19 cellular contexts compared by ENCODE assay signal in genomic region chr7:102833343-102833742, GRCh38.
DNase-seq lines count a peak whose midpoint lies in the region; ATAC-seq and TF ChIP-seq lines count a peak whose summit lies in the region.
"Had no signal": no experiment of that assay in that cellular context is flagged by ENCODE, and none has a peak within 500 bp of the region (broad histone marks: within the 10 kb centered on the region; RNA-seq: fewer than 3 reads in every experiment).

No MANE protein-coding gene starts in this region.

- H3K4me3 Mint-ChIP-seq in nephron (no peak overlapping the region), neural progenitor cell (no peak overlapping the region)
- H3K4me3 Mint-ChIP-seq: CD14-positive monocyte; CD4-positive, alpha-beta memory T cell; HFFc6 had no signal

- H3K9ac ChIP-seq in SK-N-SH (no peak overlapping the region), neural progenitor cell (no peak overlapping the region)
- H3K9ac ChIP-seq: BLaER1 had no signal

- ATAC-seq in SK-N-SH treated with all-trans-retinoic acid at 6 μM for 48 hours (no peak), HG03442 (IDR thresholded peaks at IDR 0.05; ENCODE audit: unreplicated experiment) (no peak), HG03439 (IDR thresholded peaks at IDR 0.05; ENCODE audit: unreplicated experiment) (no peak)
- ATAC-seq: HCT116, HepG2 had no signal

- peak overlapping the region in 2 of 3 experiments; percentile 82 to 85 for H3K27ac Mint-ChIP-seq in nephron
- no peak overlapping the region for H3K27ac Mint-ChIP-seq in neural progenitor cell
- H3K27ac Mint-ChIP-seq: HFFc6 had no signal

- H3K36me3 ChIP-seq in SK-N-SH (replicated peaks in 1 of 2; ENCODE audit: control insufficient read depth in 1 of 2, insufficient read depth in 2 of 2, low read length in 1 of 2) (peaks cover 0 to 3% of the 10 kb centered on the region in 2 experiments), neural progenitor cell (no peaks in the 10 kb centered on the region)

- peak overlapping the region; percentile 4; the same call in 1 of the 2 replicates for H3K4me2 ChIP-seq in SK-N-SH
- H3K4me2 ChIP-seq in neural progenitor cell, result no peak overlapping the region
- H3K4me2 ChIP-seq: BLaER1 had no signal

- H3K27me3 ChIP-seq in SK-N-SH (ENCODE audit: insufficient read depth) (no peaks in the 10 kb centered on the region), neural progenitor cell (no peaks in the 10 kb centered on the region)
- H3K27me3 ChIP-seq: BLaER1 had no signal

- TF ChIP-seq RAD21 in SK-N-SH (IDR thresholded peaks at IDR 0.05; ENCODE audit: low read length), result no peak

- DNase-seq in SK-N-SH (no peak), fibroblast of villous mesenchyme (ENCODE audit: low read depth) (peak; percentile 60), neural progenitor cell (ENCODE audit: low spot score) (no peak)
- DNase-seq: 8988T; CD4-positive, alpha-beta memory T cell; DMS153; DMS79; GDM1; GOT3; H7; HFFc6 had no signal

- CTCF ChIA-PET in SK-N-SH (lab: Yijun Ruan, JAX), result interaction anchor here (1.3 to 1.9 kb wide), 2 partner anchors 23 to 229 kb away, joined by 4 read pairs; no protein-coding TSS in a partner anchor

- TF ChIP-seq CTCF in SK-N-SH (IDR thresholded peaks at IDR 0.05) (no peak), fibroblast of villous mesenchyme (IDR thresholded peaks at IDR 0.05; ENCODE audit: insufficient read depth, low read depth, low read length) (no peak), nephron (IDR thresholded peaks at IDR 0.05; ENCODE audit: unreplicated experiment in 3 of 3) (no peak), neural progenitor cell (IDR thresholded peaks at IDR 0.05) (no peak)

- H4K20me1 ChIP-seq in SK-N-SH (ENCODE audit: insufficient read depth), result no peaks in the 10 kb centered on the region
- no peaks in the 10 kb centered on the region for H4K20me1 ChIP-seq in neural progenitor cell (ENCODE audit: low read depth)
- H4K20me1 ChIP-seq: BLaER1 had no signal

- WGBS in SK-N-SH (ENCODE audit: low lambda C conversion rate), result 87% methylated on average over 5 of the region's 5 CpGs

- H3K27ac ChIP-seq in SK-N-SH (ENCODE audit: low read depth in 2 of 2, low read length in 1 of 2) (peak overlapping the region; percentile 71 to 75; a peak in 3 of 4 replicates), neural progenitor cell (no peak overlapping the region)
- H3K27ac ChIP-seq: BLaER1 had no signal

- no peak overlapping the region for H3K4me3 ChIP-seq in SK-N-SH (ENCODE audit: low read depth in 2 of 2, low read length in 1 of 2)
- H3K4me3 ChIP-seq in fibroblast of villous mesenchyme (ENCODE audit: low read depth, low read length), result no peak overlapping the region
- no peak overlapping the region for H3K4me3 ChIP-seq in neural progenitor cell
- H3K4me3 ChIP-seq: BLaER1 had no signal

- no peaks in the 10 kb centered on the region for H3K79me2 ChIP-seq in SK-N-SH (ENCODE audit: insufficient read depth)
- no peaks in the 10 kb centered on the region for H3K79me2 ChIP-seq in neural progenitor cell (ENCODE audit: low read depth)

- no peaks in the 10 kb centered on the region for H3K9me3 Mint-ChIP-seq in nephron
- no peaks in the 10 kb centered on the region for H3K9me3 Mint-ChIP-seq in neural progenitor cell
- H3K9me3 Mint-ChIP-seq: CD4-positive, alpha-beta memory T cell; HFFc6 had no signal

- H3K36me3 Mint-ChIP-seq in nephron (ENCODE audit: low read depth) (peaks cover 26% of the 10 kb centered on the region), neural progenitor cell (peaks cover 8% of the 10 kb centered on the region)

- H3K4me1 ChIP-seq in SK-N-SH (ENCODE audit: control insufficient read depth in 1 of 2, insufficient read depth in 2 of 2, low read depth in 1 of 2, low read length in 1 of 2), result peaks cover 29 to 39% of the 10 kb centered on the region in 2 experiments
- peaks cover 3% of the 10 kb centered on the region for H3K4me1 ChIP-seq in neural progenitor cell
- H3K4me1 ChIP-seq: BLaER1 had no signal

- H2AFZ ChIP-seq in SK-N-SH (ENCODE audit: low read depth), result no peak overlapping the region
- H2AFZ ChIP-seq in neural progenitor cell (replicated peaks), result no peak overlapping the region

- POLR2A ChIA-PET in SK-N-SH (lab: Yijun Ruan, JAX), result no interaction called here

- H3K4me1 Mint-ChIP-seq in nephron (peaks cover 56% of the 10 kb centered on the region), neural progenitor cell (peaks cover 3% of the 10 kb centered on the region)
- H3K4me1 Mint-ChIP-seq: CD14-positive monocyte had no signal

- H3F3A ChIP-seq in SK-N-SH (replicated peaks; ENCODE audit: insufficient read depth) (peaks cover 37% of the 10 kb centered on the region), neural progenitor cell (ENCODE audit: low read depth) (no peaks in the 10 kb centered on the region)

- H3K27me3 Mint-ChIP-seq in nephron (ENCODE audit: low read depth), result no peaks in the 10 kb centered on the region
- peaks cover 4% of the 10 kb centered on the region for H3K27me3 Mint-ChIP-seq in neural progenitor cell (ENCODE audit: insufficient read depth, low read depth)
- H3K27me3 Mint-ChIP-seq: CD4-positive, alpha-beta memory T cell had no signal

- no peaks in the 10 kb centered on the region for H3K9me2 ChIP-seq in SK-N-SH

- no peak for TF ChIP-seq EP300 in SK-N-SH (IDR thresholded peaks at IDR 0.05; ENCODE audit: borderline replicate concordance in 1 of 2, low read depth in 1 of 2, low read length in 1 of 2)

- H3K9me3 ChIP-seq in SK-N-SH, result no peaks in the 10 kb centered on the region
- no peaks in the 10 kb centered on the region for H3K9me3 ChIP-seq in neural progenitor cell (ENCODE audit: low read depth)
- H3K9me3 ChIP-seq: BLaER1 had no signal

TF ChIP-seq in SK-N-SH, 30 proteins besides CTCF, POLR2A, EP300 and RAD21 (continues in another document):
- no peak for TF ChIP-seq REST (IDR thresholded peaks at IDR 0.05; ENCODE audit: low read depth, low read length)
- TF ChIP-seq FOXJ3 (CRISPR knock-in tag; IDR thresholded peaks at IDR 0.05), result no peak

TF ChIP-seq in SK-N-SH treated with all-trans-retinoic acid at 6 μM for 48 hours, 23 proteins besides CTCF, POLR2A, EP300 and RAD21 (continues in another document):
- TF ChIP-seq ARNTL (CRISPR knock-in tag; IDR thresholded peaks at IDR 0.05; ENCODE audit: borderline replicate concordance, low read depth), result no peak
- TF ChIP-seq ISL1 (CRISPR knock-in tag; IDR thresholded peaks at IDR 0.05), result no peak
- TF ChIP-seq SNAI2 (CRISPR knock-in tag; IDR thresholded peaks at IDR 0.05), result no peak
- no peak for TF ChIP-seq ZFP3 (CRISPR knock-in tag; IDR thresholded peaks at IDR 0.05)
- TF ChIP-seq PPARA (CRISPR knock-in tag; IDR thresholded peaks at IDR 0.05; ENCODE audit: borderline replicate concordance), result no peak
- no peak for TF ChIP-seq ZNF565 (CRISPR knock-in tag; conservative IDR thresholded peaks at IDR 0.05; ENCODE audit: low read depth)
- no peak for TF ChIP-seq PATZ1 (CRISPR knock-in tag; IDR thresholded peaks at IDR 0.05; ENCODE audit: borderline replicate concordance)
- TF ChIP-seq BACH2 (CRISPR knock-in tag; IDR thresholded peaks at IDR 0.05; ENCODE audit: borderline replicate concordance), result no peak
- TF ChIP-seq ESRRG (CRISPR knock-in tag; IDR thresholded peaks at IDR 0.05), result no peak
- no peak for TF ChIP-seq CREB5 (CRISPR knock-in tag; IDR thresholded peaks at IDR 0.05; ENCODE audit: low read depth)
- TF ChIP-seq RARB (CRISPR knock-in tag; IDR thresholded peaks at IDR 0.05), result no peak
- no peak for TF ChIP-seq ZNF70 (CRISPR knock-in tag; IDR thresholded peaks at IDR 0.05)
- no peak for TF ChIP-seq CSRNP3 (CRISPR knock-in tag; IDR thresholded peaks at IDR 0.05)
- TF ChIP-seq ZNF8 (CRISPR knock-in tag; IDR thresholded peaks at IDR 0.05), result no peak
